Comparison of ENCODE assay signal across 10 cellular contexts in the genomic region with DNA sequence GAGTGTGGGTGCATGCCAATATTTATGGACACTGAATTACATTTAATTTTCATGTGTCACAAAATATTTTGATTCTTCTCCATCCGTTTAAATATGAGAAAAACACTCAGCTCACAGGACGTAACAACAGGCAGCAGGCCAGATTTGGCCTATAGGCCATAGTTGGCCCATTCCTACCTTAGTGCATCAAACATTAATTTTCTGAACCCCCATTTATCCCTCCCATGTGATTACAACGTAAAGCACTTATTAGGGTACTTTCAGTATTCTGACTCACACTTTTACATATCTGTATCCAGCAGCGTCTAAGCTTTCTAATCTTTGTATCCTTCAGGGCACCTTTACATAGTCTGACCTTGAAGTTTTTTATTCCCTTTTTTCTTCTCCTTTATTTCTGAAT. TPM values are rescaled to one million over a fixed set of nuclear protein-coding genes. Genes with fewer than 3 reads are reported as not detected.
DNase-seq lines count a peak whose midpoint lies in the region; ATAC-seq and TF ChIP-seq lines count a peak whose summit lies in the region.
"Had no signal": no experiment of that assay in that cellular context is flagged by ENCODE, and none has a peak within 500 bp of the region (broad histone marks: within the 10 kb centered on the region; RNA-seq: fewer than 3 reads in every experiment).

No MANE protein-coding gene starts in this region.

- H3K4me3 ChIP-seq in heart right ventricle, result no peak overlapping the region
- H3K4me3 ChIP-seq in upper lobe of left lung, result no peak overlapping the region

- H3K36me3 ChIP-seq in heart right ventricle (peaks cover 0 to 40% (median 30%) of the 10 kb centered on the region in 9 donors), upper lobe of left lung (peaks cover 12 to 35% (median 20%) of the 10 kb centered on the region in 4 donors)

- H3K36me3 Mint-ChIP-seq in activated naive CD8-positive, alpha-beta T cell treated with anti-CD3 and anti-CD28 coated beads, Interleukin-2, amount 10 ng/mL, durations not matched to agents 7 days and 5 days, result peaks cover 41% of the 10 kb centered on the region
- H3K36me3 Mint-ChIP-seq in mesothelial cell of epicardium, result peaks cover 12% of the 10 kb centered on the region

- H3K4me1 Mint-ChIP-seq in activated naive CD8-positive, alpha-beta T cell treated with anti-CD3 and anti-CD28 coated beads, Interleukin-2, amount 10 ng/mL, durations not matched to agents 7 days and 5 days, result peaks cover 42% of the 10 kb centered on the region
- peaks cover 33% of the 10 kb centered on the region for H3K4me1 Mint-ChIP-seq in mesothelial cell of epicardium

- DNase-seq in heart right ventricle (no peak), cardiac septum (ENCODE audit: low spot score) (no peak), mesothelial cell of epicardium (ENCODE audit: low spot score in 2 of 2, unreplicated experiment in 2 of 2) (no peak), upper lobe of left lung (no peak), NCI-H128 (lab: John Stamatoyannopoulos, UW; ENCODE audit: unreplicated experiment) (no peak)
- DNase-seq in activated naive CD8-positive, alpha-beta T cell treated with anti-CD3 and anti-CD28 coated beads, Interleukin-2, amount 10 ng/mL, durations not matched to agents 7 days and 5 days, result no peak
- no peak for DNase-seq in central memory CD4-positive, alpha-beta T cell

- no peaks in the 10 kb centered on the region for H3K27me3 Mint-ChIP-seq in activated naive CD8-positive, alpha-beta T cell treated with anti-CD3 and anti-CD28 coated beads, Interleukin-2, amount 10 ng/mL, durations not matched to agents 7 days and 5 days
- no peaks in the 10 kb centered on the region for H3K27me3 Mint-ChIP-seq in mesothelial cell of epicardium (ENCODE audit: low read depth)

- H3K27ac ChIP-seq in heart right ventricle (peak overlapping the region in 8 of 10 donors; percentile 42 to 90 (median 58)), upper lobe of left lung (peak overlapping the region; percentile 79 to 90 (median 82))

- TF ChIP-seq EP300 in upper lobe of left lung (IDR thresholded peaks at IDR 0.05), result no peak

- intact Hi-C loops in heart right ventricle (cut with DNase I), result loop anchor here in 1 of 10 donors (10.0 kb wide), 1 partner anchor 110 kb away; the partner anchor contains the start of gene LARP4B
- intact Hi-C loops in cardiac septum (cut with DNase I), result no loop called here

- peak overlapping the region; percentile 79 for H3K4me3 Mint-ChIP-seq in activated naive CD8-positive, alpha-beta T cell treated with anti-CD3 and anti-CD28 coated beads, Interleukin-2, amount 10 ng/mL, durations not matched to agents 7 days and 5 days
- H3K4me3 Mint-ChIP-seq in mesothelial cell of epicardium, result peak overlapping the region; percentile 16

- H3K27me3 ChIP-seq in heart right ventricle (no peaks in the 10 kb centered on the region), upper lobe of left lung (no peaks in the 10 kb centered on the region)

- WGBS in heart right ventricle, 2 donors, result 60% methylated on average over 4 of the region's 4 CpGs
- 70 to 73% methylated on average over 4 of the region's 4 CpGs for WGBS in upper lobe of left lung, 2 donors

- H3K9me3 ChIP-seq in heart right ventricle, result no peaks in the 10 kb centered on the region
- H3K9me3 ChIP-seq in upper lobe of left lung, result no peaks in the 10 kb centered on the region

- H3K27ac Mint-ChIP-seq in activated naive CD8-positive, alpha-beta T cell treated with anti-CD3 and anti-CD28 coated beads, Interleukin-2, amount 10 ng/mL, durations not matched to agents 7 days and 5 days, result peak overlapping the region; percentile 91
- H3K27ac Mint-ChIP-seq in mesothelial cell of epicardium, result peak overlapping the region; percentile 54

- H3K9me3 Mint-ChIP-seq in activated naive CD8-positive, alpha-beta T cell treated with anti-CD3 and anti-CD28 coated beads, Interleukin-2, amount 10 ng/mL, durations not matched to agents 7 days and 5 days, result no peaks in the 10 kb centered on the region
- no peaks in the 10 kb centered on the region for H3K9me3 Mint-ChIP-seq in mesothelial cell of epicardium

- H3K4me1 ChIP-seq in heart right ventricle (peaks cover 0 to 48% (median 31%) of the 10 kb centered on the region in 9 donors), upper lobe of left lung (peaks cover 22 to 46% (median 33%) of the 10 kb centered on the region in 4 donors)

- ATAC-seq in heart right ventricle (no peak), upper lobe of left lung (ENCODE audit: low FRiP score in 2 of 2) (no peak)
- no peak for ATAC-seq in activated naive CD8-positive, alpha-beta T cell treated with anti-CD3 and anti-CD28 coated beads, Interleukin-2, amount 10 ng/mL, durations not matched to agents 7 days and 5 days (ENCODE audit: low read depth)
- ATAC-seq in activated CD4-positive, CD25-positive, alpha-beta regulatory T cell treated with anti-CD3 and anti-CD28 coated beads, Interleukin-2, amount 50 U/mL, for 24 hours, result no peak

- no peak for TF ChIP-seq POLR2A in upper lobe of left lung (IDR thresholded peaks at IDR 0.05)

- no peak for TF ChIP-seq CTCF in heart right ventricle (IDR thresholded peaks at IDR 0.05)
- TF ChIP-seq CTCF in mesothelial cell of epicardium (IDR thresholded peaks at IDR 0.05; ENCODE audit: unreplicated experiment), result no peak
- no peak for TF ChIP-seq CTCF in upper lobe of left lung (IDR thresholded peaks at IDR 0.05)

- POLR2A ChIA-PET in activated naive CD8-positive, alpha-beta T cell treated with anti-CD3 and anti-CD28 coated beads, Interleukin-2, amount 10 ng/mL, durations not matched to agents 7 days and 5 days (lab: Charles Lee), result interaction anchor here (0.9 to 2.8 kb wide), 3 partner anchors 11 to 18 kb away, joined by 4 to 15 read pairs (median 5); partner anchors contain the start of gene WDR37

RNA-seq across cellular contexts. Expression of gene IDI1, which starts 4.0 kb away (rescaled TPM):
- total RNA-seq in heart right ventricle (10 to 100 TPM; 14.4 to 21.9 (median 18.9) TPM), cardiac septum (28.9 TPM), mesothelial cell of epicardium (41.4 to 47.6 TPM (median 42.9 TPM) in 3 replicates), upper lobe of left lung (100 to 1,000 TPM in 1 of 6 donors, 10 to 100 TPM in 5; 35.6 to 100 (median 79.1) TPM)
- polyA plus RNA-seq in heart right ventricle, result 10 to 100 TPM in 1 of 2 donors, 1 to 10 TPM in 1; 8.9 to 26.0 TPM
- 10 to 100 TPM; 53.8 to 57.6 TPM for total RNA-seq in activated naive CD8-positive, alpha-beta T cell treated with anti-CD3 and anti-CD28 coated beads, Interleukin-2, amount 10 ng/mL, durations not matched to agents 7 days and 5 days

RNA-seq across cellular contexts. Expression of gene WDR37, which starts 11.2 kb away (rescaled TPM):
- total RNA-seq in heart right ventricle, result 10 to 100 TPM; 25.0 to 36.5 (median 32.6) TPM
- polyA plus RNA-seq in heart right ventricle, result 10 to 100 TPM in 1 of 2 donors, 1 to 10 TPM in 1; 6.8 to 15.0 TPM
- 28.1 TPM for total RNA-seq in cardiac septum
- total RNA-seq in activated naive CD8-positive, alpha-beta T cell treated with anti-CD3 and anti-CD28 coated beads, Interleukin-2, amount 10 ng/mL, durations not matched to agents 7 days and 5 days, result 10 to 100 TPM; 30.4 to 34.4 TPM
- 20.3 to 21.1 TPM (median 20.8 TPM) in 3 replicates for total RNA-seq in mesothelial cell of epicardium
- total RNA-seq in upper lobe of left lung, result 10 to 100 TPM; 18.1 to 31.4 (median 19.9) TPM

RNA-seq across cellular contexts. Expression of gene IDI2, which starts 19.3 kb away (rescaled TPM):
- 1 to 10 TPM in 1 of 10 donors, under 1 TPM in 5, not detected in 4; 0.35 to 1.2 (median 0.49) TPM for total RNA-seq in heart right ventricle
- polyA plus RNA-seq in heart right ventricle, result under 1 TPM; 0.07 to 0.22 TPM
- total RNA-seq in cardiac septum, result 0.51 TPM
- not detected for total RNA-seq in activated naive CD8-positive, alpha-beta T cell treated with anti-CD3 and anti-CD28 coated beads, Interleukin-2, amount 10 ng/mL, durations not matched to agents 7 days and 5 days
- not detected in 3 replicates for total RNA-seq in mesothelial cell of epicardium
- total RNA-seq in upper lobe of left lung, result not detected
- total RNA-seq: H1, mononuclear cell had no signal
- polyA plus RNA-seq: H1 had no signal

RNA-seq across cellular contexts. Expression of gene GTPBP4, which starts 56.7 kb away (rescaled TPM):
- 10 to 100 TPM; 25.0 to 41.4 (median 29.4) TPM for total RNA-seq in heart right ventricle
- 10 to 100 TPM; 13.0 to 44.9 TPM for polyA plus RNA-seq in heart right ventricle
- 33.1 TPM for total RNA-seq in cardiac septum
- 10 to 100 TPM; 58.6 to 61.1 TPM for total RNA-seq in activated naive CD8-positive, alpha-beta T cell treated with anti-CD3 and anti-CD28 coated beads, Interleukin-2, amount 10 ng/mL, durations not matched to agents 7 days and 5 days
- total RNA-seq in mesothelial cell of epicardium, result 66.3 to 68.5 TPM (median 67.5 TPM) in 3 replicates
- 10 to 100 TPM; 22.0 to 41.9 (median 33.3) TPM for total RNA-seq in upper lobe of left lung
